1 cellular context compared by ENCODE assay signal in genomic region chr1:119631433-119632102, GRCh38.
A peak's percentile ranks its signal among the peaks of the same experiment; 100 is the strongest.
TF ChIP-seq lines count a peak whose summit lies in the region.

No MANE protein-coding gene starts in this region.

TF ChIP-seq in HepG2, 621 proteins besides CTCF, POLR2A, EP300 and RAD21 (continued from another document and continues in another):
- TF ChIP-seq GMEB2 (CRISPR knock-in tag; IDR thresholded peaks at IDR 0.05; ENCODE audit: low read depth) (no peak), SAFB2 (CRISPR knock-in tag; IDR thresholded peaks at IDR 0.05; ENCODE audit: borderline replicate concordance, low read depth) (no peak), ATF5 (CRISPR knock-in tag; IDR thresholded peaks at IDR 0.05; ENCODE audit: low read depth) (peak; percentile 36; the same call in 1 of the 2 replicates), ZNF614 (CRISPR knock-in tag; IDR thresholded peaks at IDR 0.05; ENCODE audit: borderline replicate concordance) (no peak), AGO1 (IDR thresholded peaks at IDR 0.05; ENCODE audit: low read depth, low read length, poor library complexity, severe bottlenecking) (no peak), SKIL (CRISPR knock-in tag; IDR thresholded peaks at IDR 0.05; ENCODE audit: borderline replicate concordance) (0 out of 2 replicates have a peak, but pooled peaks have one; percentile 38), ZNF687 (CRISPR knock-in tag; IDR thresholded peaks at IDR 0.05) (peak; percentile 99), AKNA (CRISPR knock-in tag; IDR thresholded peaks at IDR 0.05; ENCODE audit: borderline replicate concordance) (no peak), MIER3 (CRISPR knock-in tag; IDR thresholded peaks at IDR 0.05; ENCODE audit: borderline replicate concordance) (no peak), POGK (CRISPR knock-in tag; conservative IDR thresholded peaks at IDR 0.05) (peak; percentile 51; the same call in 1 of the 2 replicates), GPN1 (CRISPR knock-in tag; IDR thresholded peaks at IDR 0.05; ENCODE audit: borderline replicate concordance) (no peak), SRF (IDR thresholded peaks at IDR 0.05; ENCODE audit: low read depth, low read length) (no peak), KLF9 (CRISPR knock-in tag; IDR thresholded peaks at IDR 0.05; ENCODE audit: low read depth) (no peak), DPF2 (CRISPR knock-in tag; IDR thresholded peaks at IDR 0.05; ENCODE audit: borderline replicate concordance, low read depth) (no peak; the same call in 1 of the 2 replicates), NCOA1 (CRISPR knock-in tag; IDR thresholded peaks at IDR 0.05) (no peak), AKAP8 (CRISPR knock-in tag; IDR thresholded peaks at IDR 0.05) (0 out of 2 replicates have a peak, but pooled peaks have one; percentile 24), GABPB1 (CRISPR knock-in tag; IDR thresholded peaks at IDR 0.05) (peak; percentile 75; the same call in 1 of the 2 replicates), RAD51 (IDR thresholded peaks at IDR 0.05; ENCODE audit: borderline replicate concordance) (no peak), MEIS1 (CRISPR knock-in tag; IDR thresholded peaks at IDR 0.05; ENCODE audit: borderline replicate concordance) (peak; percentile 48; the same call in 1 of the 2 replicates), ZFP62 (CRISPR knock-in tag; IDR thresholded peaks at IDR 0.05) (no peak), ZNF713 (CRISPR knock-in tag; IDR thresholded peaks at IDR 0.05) (0 out of 2 replicates have a peak, but pooled peaks have one; percentile 29), HDAC2 (CRISPR knock-in tag; IDR thresholded peaks at IDR 0.05) (peak; percentile 29; the same call in 1 of the 2 replicates), MXD1 (CRISPR knock-in tag; IDR thresholded peaks at IDR 0.05) (peak; percentile 92), NAIF1 (CRISPR knock-in tag; IDR thresholded peaks at IDR 0.05; ENCODE audit: borderline replicate concordance) (no peak), ZNF12 (CRISPR knock-in tag; IDR thresholded peaks at IDR 0.05) (no peak), KDM4B (CRISPR knock-in tag; IDR thresholded peaks at IDR 0.05) (no peak), NFIC (IDR thresholded peaks at IDR 0.05; ENCODE audit: low read length) (no peak), FOXO1 (CRISPR knock-in tag; IDR thresholded peaks at IDR 0.05) (peak; percentile 30; the same call in 1 of the 2 replicates), KLF11 (CRISPR knock-in tag; IDR thresholded peaks at IDR 0.05) (no peak), RFXAP (CRISPR knock-in tag; IDR thresholded peaks at IDR 0.05; ENCODE audit: borderline replicate concordance) (peak; percentile 57; the same call in 1 of the 2 replicates), POLR2AphosphoS2 (IDR thresholded peaks at IDR 0.05; ENCODE audit: low read depth, low read length) (no peak), ZNF570 (CRISPR knock-in tag; IDR thresholded peaks at IDR 0.05; ENCODE audit: borderline replicate concordance) (no peak), ZNF276 (CRISPR knock-in tag; IDR thresholded peaks at IDR 0.05; ENCODE audit: low read depth) (no peak), ZNF160 (CRISPR knock-in tag; IDR thresholded peaks at IDR 0.05) (peak; percentile 92), HNRNPH1 (optimal IDR thresholded peaks at IDR 0.05; ENCODE audit: low read depth, low read length) (peak; percentile 76), CCDC6 (CRISPR knock-in tag; IDR thresholded peaks at IDR 0.05) (no peak; the same call in 1 of the 2 replicates), BRCA1 (CRISPR knock-in tag; IDR thresholded peaks at IDR 0.05) (peak; percentile 77; the same call in 1 of the 2 replicates), ZNF670 (CRISPR knock-in tag; IDR thresholded peaks at IDR 0.05; ENCODE audit: borderline replicate concordance) (0 out of 2 replicates have a peak, but pooled peaks have one; percentile 49), TGIF2 (CRISPR knock-in tag; IDR thresholded peaks at IDR 0.05) (peak; percentile 57), HNF4G (IDR thresholded peaks at IDR 0.05; ENCODE audit: borderline replicate concordance, low read depth, low read length) (no peak), HNF4G (CRISPR knock-in tag; IDR thresholded peaks at IDR 0.05; ENCODE audit: borderline replicate concordance, low read depth) (peak; percentile 58; the same call in 1 of the 2 replicates), ZNF232 (CRISPR knock-in tag; IDR thresholded peaks at IDR 0.05; ENCODE audit: borderline replicate concordance) (peak; percentile 93; the same call in 1 of the 2 replicates), ZNF354B (CRISPR knock-in tag; IDR thresholded peaks at IDR 0.05) (no peak), MTA3 (CRISPR knock-in tag; IDR thresholded peaks at IDR 0.05) (no peak), MATR3 (CRISPR knock-in tag; IDR thresholded peaks at IDR 0.05) (no peak), KMT2A (CRISPR knock-in tag; IDR thresholded peaks at IDR 0.05) (peak; percentile 18; the same call in 1 of the 2 replicates), SETDB1 (CRISPR knock-in tag; IDR thresholded peaks at IDR 0.05; ENCODE audit: borderline replicate concordance) (no peak), CBX1 (IDR thresholded peaks at IDR 0.05; ENCODE audit: low read depth) (no peak), TBX3 (IDR thresholded peaks at IDR 0.05; ENCODE audit: borderline replicate concordance) (no peak)
